ENCODE assay signal across 9 cellular contexts in the genomic region with DNA sequence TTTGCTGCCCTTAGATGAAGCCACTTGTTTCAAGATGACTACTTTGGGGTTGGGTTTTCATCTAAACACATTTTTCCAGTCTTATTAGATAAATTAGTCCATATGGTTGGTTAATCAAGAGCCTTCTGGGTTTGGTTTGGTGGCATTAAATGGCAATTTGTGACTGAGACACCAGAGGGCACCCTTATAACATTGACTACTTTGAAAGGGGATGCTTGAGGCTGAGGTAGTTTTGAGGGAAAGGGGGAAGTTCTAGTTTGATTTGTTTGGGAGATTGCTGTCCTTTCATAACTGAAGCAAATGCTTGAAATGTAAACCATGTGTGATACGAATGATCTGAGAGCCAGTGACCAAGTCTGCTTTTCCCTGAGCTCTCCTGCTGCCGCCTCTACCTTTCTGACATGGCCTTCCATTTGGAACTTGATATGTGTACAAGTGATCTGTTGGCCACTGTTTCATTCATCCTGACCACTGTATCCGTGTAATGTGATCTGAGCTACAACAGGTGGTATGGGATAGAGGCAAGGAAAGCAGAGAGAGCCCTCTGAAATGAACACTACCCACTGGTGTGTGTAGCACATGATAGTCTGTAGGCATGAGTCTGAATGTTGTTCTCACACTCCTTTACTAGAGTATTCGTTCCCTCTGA. TPM values are rescaled to one million over a fixed set of nuclear protein-coding genes. Genes with fewer than 3 reads are reported as not detected.
DNase-seq lines count a peak whose midpoint lies in the region; ATAC-seq, FAIRE-seq and TF ChIP-seq lines count a peak whose summit lies in the region.
"Had no signal": no experiment of that assay in that cellular context is flagged by ENCODE, and none has a peak within 500 bp of the region (broad histone marks: within the 10 kb centered on the region; RNA-seq: fewer than 3 reads in every experiment).

No MANE protein-coding gene starts in this region.

- H3K4me1 ChIP-seq in heart right ventricle (peaks cover 5 to 70% (median 51%) of the 10 kb centered on the region in 9 donors), gastrocnemius medialis (peaks cover 35 to 50% of the 10 kb centered on the region in 2 donors)

- H3K4me3 ChIP-seq in heart right ventricle (no peak overlapping the region), gastrocnemius medialis (no peak overlapping the region)

- peaks cover 0 to 20% (median 0%) of the 10 kb centered on the region in 9 donors for H3K36me3 ChIP-seq in heart right ventricle
- no peaks in the 10 kb centered on the region for H3K36me3 ChIP-seq in gastrocnemius medialis

- CTCF ChIA-PET in CD4-positive, alpha-beta T cell (lab: Charles Lee): interaction anchor here (0.6 to 3.8 kb wide), 13 partner anchors 10 to 55 kb away, joined by 3 to 62 read pairs (median 4); no protein-coding TSS in a partner anchor

- no peaks in the 10 kb centered on the region for H3K9me3 Mint-ChIP-seq in CD4-positive, alpha-beta T cell
- H3K9me3 Mint-ChIP-seq: natural killer cell treated with Interleukin-12 subunit alpha and Interleukin-12 subunit beta and Interleukin-15 and Interleukin-18, amount 100 ng/mL, for 72 hours had no signal

- ATAC-seq in CD4-positive, alpha-beta T cell (ENCODE audit: poor library complexity): peak; percentile 67
- ATAC-seq in heart right ventricle: peak in 7 of 8 donors; percentile 51 to 72 (median 65)
- ATAC-seq in gastrocnemius medialis: peak; percentile 92 to 98
- no peak for ATAC-seq in HG02798 (IDR thresholded peaks at IDR 0.05; ENCODE audit: poor library complexity, unreplicated experiment)
- no peak for ATAC-seq in HG02759 (IDR thresholded peaks at IDR 0.05; ENCODE audit: unreplicated experiment)

- 42 to 43% methylated on average over 4 of the region's 4 CpGs for WGBS in heart right ventricle, 2 donors

- TF ChIP-seq CTCF in CD4-positive, alpha-beta T cell (IDR thresholded peaks at IDR 0.05): peak; percentile 93
- TF ChIP-seq CTCF in heart right ventricle (IDR thresholded peaks at IDR 0.05) (peak; percentile 43 to 89 (median 81)), gastrocnemius medialis (IDR thresholded peaks at IDR 0.05 in 4 of 5, conservative IDR thresholded peaks at IDR 0.05 in 1 of 5) (peak; percentile 82 to 92 (median 86))

- in situ Hi-C loops in gastrocnemius medialis (cut with MboI; ENCODE audit: low sequenced_read_pairs in 4 of 4): loop anchor here (5.0 to 10.0 kb wide), 3 partner anchors 49 to 112 kb away; a partner anchor contains a TSS

- H3K27ac ChIP-seq in CD4-positive, alpha-beta T cell (ENCODE audit: low read depth, low read length): no peak overlapping the region
- H3K27ac ChIP-seq in heart right ventricle: peak overlapping the region in 6 of 10 donors; percentile 14 to 76 (median 22)
- peak overlapping the region; percentile 78 to 87 (median 82) for H3K27ac ChIP-seq in gastrocnemius medialis

- peak; percentile 76 for FAIRE-seq in GM19239 (lab: Jason Lieb, UNC)

- no peaks in the 10 kb centered on the region for H3K27me3 Mint-ChIP-seq in CD4-positive, alpha-beta T cell
- H3K27me3 Mint-ChIP-seq: natural killer cell treated with Interleukin-12 subunit alpha and Interleukin-12 subunit beta and Interleukin-15 and Interleukin-18, amount 100 ng/mL, for 72 hours had no signal

- intact Hi-C loops in CD4-positive, alpha-beta T cell (cut with DNase I, micrococcal nuclease): loop anchor here (1.0 to 5.0 kb wide), 6 partner anchors 14 to 229 kb away; no protein-coding TSS in a partner anchor
- intact Hi-C loops in heart right ventricle (cut with DNase I): loop anchor here (1.0 to 10.0 kb wide), 13 partner anchors 50 to 262 kb away; a partner anchor contains a TSS
- intact Hi-C loops in gastrocnemius medialis (cut with DNase I; ENCODE audit: low total_unique reads): loop anchor here (1.0 to 5.0 kb wide), 3 partner anchors 52 to 229 kb away; no protein-coding TSS in a partner anchor

- H3K27me3 ChIP-seq in CD4-positive, alpha-beta T cell (ENCODE audit: control insufficient read depth, insufficient read depth, low read length): no peaks in the 10 kb centered on the region
- H3K27me3 ChIP-seq in heart right ventricle (no peaks in the 10 kb centered on the region), gastrocnemius medialis (no peaks in the 10 kb centered on the region)

- no peak overlapping the region for H3K4me3 Mint-ChIP-seq in CD4-positive, alpha-beta T cell
- H3K4me3 Mint-ChIP-seq: natural killer cell treated with Interleukin-12 subunit alpha and Interleukin-12 subunit beta and Interleukin-15 and Interleukin-18, amount 100 ng/mL, for 72 hours had no signal

- no peak overlapping the region for H3K27ac Mint-ChIP-seq in CD4-positive, alpha-beta T cell

- DNase-seq in CD4-positive, alpha-beta T cell: peak in 4 of 10 experiments; percentile 46 to 51 (median 48)
- DNase-seq in GM19239 (ENCODE audit: insufficient read length, low spot score) (no peak), NCI-H748 treated with DMSO at 0.1 percent for 48 hours (lab: John Stamatoyannopoulos, UW) (peak; percentile 22), heart right ventricle (peak in 1 of 2 donors; percentile 71), gastrocnemius medialis (peak in 1 of 2 donors; percentile 66)
- DNase-seq in activated naive CD4-positive, alpha-beta T cell treated with anti-CD3 and anti-CD28 coated beads, Interleukin-2, amount 50 U/mL, for 16 hours: peak; percentile 47

- H3K4me1 Mint-ChIP-seq in CD4-positive, alpha-beta T cell (ENCODE audit: low read depth): peaks cover 16% of the 10 kb centered on the region

- H3K9me3 ChIP-seq in CD4-positive, alpha-beta T cell (ENCODE audit: control insufficient read depth, low read length): no peaks in the 10 kb centered on the region
- H3K9me3 ChIP-seq in heart right ventricle (no peaks in the 10 kb centered on the region), gastrocnemius medialis (no peaks in the 10 kb centered on the region)

- no peaks in the 10 kb centered on the region for H3K36me3 Mint-ChIP-seq in CD4-positive, alpha-beta T cell (ENCODE audit: low read depth)

- no peak for TF ChIP-seq POLR2A in gastrocnemius medialis (IDR thresholded peaks at IDR 0.05)

- POLR2A ChIA-PET in CD4-positive, alpha-beta T cell (lab: Charles Lee): interaction anchor here (1.1 to 3.6 kb wide), 8 partner anchors 14 to 52 kb away, joined by 3 to 25 read pairs (median 4); no protein-coding TSS in a partner anchor

RNA-seq across cellular contexts. Expression of a gene that starts 5.8 kb away (rescaled TPM):
- 100 to 1,000 TPM; 114 to 115 TPM for total RNA-seq in CD4-positive, alpha-beta T cell
- total RNA-seq in heart right ventricle (10 to 100 TPM; 11.2 to 34.0 (median 18.3) TPM), gastrocnemius medialis (10 to 100 TPM; 20.3 to 67.0 (median 48.4) TPM)
- polyA plus RNA-seq in heart right ventricle: 10 to 100 TPM; 19.0 to 20.8 TPM

RNA-seq across cellular contexts. Expression of a gene that starts 15.5 kb away (rescaled TPM):
- 1 to 10 TPM; 1.0 to 1.8 TPM for total RNA-seq in CD4-positive, alpha-beta T cell
- total RNA-seq in heart right ventricle: 1 to 10 TPM in 4 of 10 donors, under 1 TPM in 6; 0.49 to 3.0 (median 0.86) TPM
- 1 to 10 TPM in 1 of 2 donors, under 1 TPM in 1; 0.66 to 1.8 TPM for polyA plus RNA-seq in heart right ventricle
- total RNA-seq in gastrocnemius medialis: under 1 TPM in 3 of 4 donors, not detected in 1; 0.27 to 0.75 (median 0.66) TPM

Comparison
In these comparisons a context has a peak if more than half of its experiments do, and no peak if none do; other contexts are left out.
1. ATAC-seq: peak in CD4-positive, alpha-beta T cell (single experiment), heart right ventricle (7 of 8) and gastrocnemius medialis (2 of 2); none in HG02798 (single experiment) and HG02759 (single experiment).
2. Peak in every context shown above with its lines, with median percentiles within 50 percentile points of each other: CTCF ChIP-seq.